ENCODE assay signal across 10 cellular contexts in the genomic region with DNA sequence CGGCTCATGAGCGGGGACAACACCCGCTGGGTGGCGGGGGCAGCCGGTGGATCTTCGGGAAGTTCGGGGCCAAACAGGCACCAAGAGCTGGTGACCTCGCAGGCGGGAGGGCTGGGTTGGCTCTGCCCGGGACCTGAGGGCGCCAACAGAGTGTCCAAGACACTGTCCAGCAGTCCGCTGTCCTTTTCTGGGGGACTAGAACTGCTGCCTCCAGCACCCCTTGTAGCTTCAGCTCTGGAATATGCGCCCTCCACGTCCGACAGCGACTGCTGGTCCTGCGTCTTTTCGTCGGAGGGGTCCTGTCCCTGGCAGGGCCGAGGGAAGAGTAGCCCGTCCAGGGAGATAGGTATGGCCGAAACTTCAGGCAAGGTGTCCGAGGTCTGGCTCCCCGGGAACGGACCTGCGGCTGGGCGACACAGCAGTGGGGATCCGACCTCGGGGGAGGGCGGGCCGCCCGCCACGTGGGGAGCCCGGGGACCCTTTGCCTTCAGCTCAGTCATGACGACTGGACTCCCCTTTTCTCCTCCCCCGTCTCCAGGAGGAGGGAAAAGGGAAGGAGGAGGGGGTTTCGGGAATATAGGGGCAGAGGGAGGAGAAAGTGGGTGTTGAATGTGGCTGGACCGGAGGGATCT.
DNase-seq lines count a peak whose midpoint lies in the region; ATAC-seq, FAIRE-seq and TF ChIP-seq lines count a peak whose summit lies in the region.
"Had no signal": no experiment of that assay in that cellular context is flagged by ENCODE, and none has a peak within 500 bp of the region (broad histone marks: within the 10 kb centered on the region; RNA-seq: fewer than 3 reads in every experiment).

No MANE protein-coding gene starts in this region.

- no peaks in the 10 kb centered on the region for H3K4me1 ChIP-seq in rectal smooth muscle tissue (ENCODE audit: control insufficient read depth, insufficient read depth, low read length)

- in situ Hi-C loops in astrocyte of the cerebellum (cut with HindIII; ENCODE audit: low sequenced_read_pairs): no loop called here

- H3K27me3 ChIP-seq in rectal smooth muscle tissue (ENCODE audit: control insufficient read depth, insufficient read depth, low read length): peaks cover 6% of the 10 kb centered on the region

- peak overlapping the region; percentile 80 for H3K27ac ChIP-seq in rectal smooth muscle tissue (ENCODE audit: low read depth, low read length)

- CTCF ChIA-PET in GM10248 (lab: Yijun Ruan, JAX): no interaction called here

- peak; percentile 16 for DNase-seq in GM10248 (ENCODE audit: extremely low spot score)
- no peak for DNase-seq in astrocyte of the cerebellum (ENCODE audit: low read depth)
- peak; percentile 21 for DNase-seq in iPS-NIHi11 (ENCODE audit: low spot score)
- no peak for DNase-seq in D721Med (ENCODE audit: insufficient read length, low spot score)
- no peak for DNase-seq in epidermal melanocyte (ENCODE audit: insufficient read length, low spot score)
- no peak for DNase-seq in NCI-H1694 (lab: John Stamatoyannopoulos, UW)
- DNase-seq: DMS153, NCI-H1436 had no signal

- no peaks in the 10 kb centered on the region for H3K36me3 ChIP-seq in rectal smooth muscle tissue (ENCODE audit: control insufficient read depth, insufficient read depth, low read length)

- no peak overlapping the region for H3K9ac ChIP-seq in rectal smooth muscle tissue (ENCODE audit: low read length)

- no peak for ATAC-seq in HG02763 (IDR thresholded peaks at IDR 0.05; ENCODE audit: unreplicated experiment)

- TF ChIP-seq CTCF in GM10248 (IDR thresholded peaks at IDR 0.05; ENCODE audit: control extremely low read depth, extremely low read depth, low read depth, missing control alignments) (no peak), astrocyte of the cerebellum (IDR thresholded peaks at IDR 0.05; ENCODE audit: low read depth, low read length, missing control alignments) (no peak), D721Med (IDR thresholded peaks at IDR 0.05; ENCODE audit: insufficient read depth, missing control alignments) (no peak)

- H3K4me3 ChIP-seq in astrocyte of the cerebellum (ENCODE audit: low read depth, low read length): peak overlapping the region; percentile 47
- peak overlapping the region; percentile 71 for H3K4me3 ChIP-seq in rectal smooth muscle tissue (ENCODE audit: low read length)

- no peak for FAIRE-seq in D721Med (lab: Jason Lieb, UNC)

- POLR2A ChIA-PET in GM10248 (lab: Yijun Ruan, JAX): no interaction called here

Comparison
In these comparisons a context has a peak if more than half of its experiments do, and no peak if none do; other contexts are left out.
1. DNase-seq: peak in GM10248 (single experiment) and iPS-NIHi11 (single experiment); none in astrocyte of the cerebellum (single experiment), D721Med (single experiment), epidermal melanocyte (single experiment) and NCI-H1694 (single experiment).